In genomic region chr11:126211236-126212088, GRCh38 we compare ENCODE assay signal across 8 cellular contexts.
DNase-seq lines count a peak whose midpoint lies in the region; ATAC-seq lines count a peak whose summit lies in the region.

FAM118B (plus strand) TSS chr11:126211782; CDS start chr11:126235002, 23,220 bp downstream.
RPUSD4 (minus strand) TSS chr11:126211650; CDS start chr11:126211638, 12 bp downstream.

- CTCF ChIA-PET in activated naive CD4-positive, alpha-beta T cell treated with anti-CD3 and anti-CD28 coated beads, Interleukin-2, amount 10 ng/mL, durations not matched to agents 7 days and 5 days (lab: Charles Lee), result no interaction called here

- peak within 1 kb of the TSS; percentile 67; the same call in 1 of the 2 replicates for H3K27ac ChIP-seq in SK-N-MC

- H3K4me3 ChIP-seq in GM08714 (ENCODE audit: low read length) (peak within 1 kb of the TSS; percentile 91), SK-N-MC (peak within 1 kb of the TSS; percentile 100)

- H3K9me3 ChIP-seq in SK-N-MC (ENCODE audit: low read depth, low read length), result no peaks in the 10 kb centered on the region

- peaks cover 39% of the 10 kb centered on the region for H3K4me1 Mint-ChIP-seq in activated naive CD4-positive, alpha-beta T cell treated with anti-CD3 and anti-CD28 coated beads, Interleukin-2, amount 10 ng/mL, durations not matched to agents 7 days and 5 days

- peak within 1 kb of the TSS; percentile 91 for H3K27ac Mint-ChIP-seq in activated naive CD4-positive, alpha-beta T cell treated with anti-CD3 and anti-CD28 coated beads, Interleukin-2, amount 10 ng/mL, durations not matched to agents 7 days and 5 days

- peaks cover 8% of the 10 kb centered on the region for H3K27me3 Mint-ChIP-seq in activated naive CD4-positive, alpha-beta T cell treated with anti-CD3 and anti-CD28 coated beads, Interleukin-2, amount 10 ng/mL, durations not matched to agents 7 days and 5 days

- H3K36me3 Mint-ChIP-seq in activated naive CD4-positive, alpha-beta T cell treated with anti-CD3 and anti-CD28 coated beads, Interleukin-2, amount 10 ng/mL, durations not matched to agents 7 days and 5 days, result peaks cover 19% of the 10 kb centered on the region

- H3K9me3 Mint-ChIP-seq in activated naive CD4-positive, alpha-beta T cell treated with anti-CD3 and anti-CD28 coated beads, Interleukin-2, amount 10 ng/mL, durations not matched to agents 7 days and 5 days, result no peaks in the 10 kb centered on the region

- peak within 1 kb of the TSS; percentile 97 for H3K9ac ChIP-seq in SK-N-MC (ENCODE audit: insufficient read length)

- H3K36me3 ChIP-seq in SK-N-MC (ENCODE audit: insufficient read depth, low read length), result peaks cover 31% of the 10 kb centered on the region

- DNase-seq in NCI-H1048 (lab: John Stamatoyannopoulos, UW), result peak; percentile 81
- DNase-seq in SK-N-MC (ENCODE audit: low read depth, low spot score), result peak; percentile 63
- DNase-seq in activated naive CD4-positive, alpha-beta T cell treated with anti-CD3 and anti-CD28 coated beads, Interleukin-2, amount 10 ng/mL, durations not matched to agents 7 days and 5 days, result peak; percentile 99
- peak; percentile 99 for DNase-seq in germinal center (ENCODE audit: low spot score)
- peak; percentile 71 to 99 (median 97) for DNase-seq in nucleus accumbens (lab: John Stamatoyannopoulos, UW)
- peak; percentile 98 for DNase-seq in superior temporal gyrus (ENCODE audit: extremely low spot score)

- peak within 1 kb of the TSS; percentile 98 for H3K4me3 Mint-ChIP-seq in activated naive CD4-positive, alpha-beta T cell treated with anti-CD3 and anti-CD28 coated beads, Interleukin-2, amount 10 ng/mL, durations not matched to agents 7 days and 5 days

- ATAC-seq in HG02588 (IDR thresholded peaks at IDR 0.05; ENCODE audit: unreplicated experiment), result peak; percentile 95

Comparison
In these comparisons a context has a peak if more than half of its experiments do, and no peak if none do; other contexts are left out.
1. Peak in every context shown above with its lines: DNase-seq, ATAC-seq, H3K4me3 ChIP-seq and H3K27ac ChIP-seq.